In the genomic region with DNA sequence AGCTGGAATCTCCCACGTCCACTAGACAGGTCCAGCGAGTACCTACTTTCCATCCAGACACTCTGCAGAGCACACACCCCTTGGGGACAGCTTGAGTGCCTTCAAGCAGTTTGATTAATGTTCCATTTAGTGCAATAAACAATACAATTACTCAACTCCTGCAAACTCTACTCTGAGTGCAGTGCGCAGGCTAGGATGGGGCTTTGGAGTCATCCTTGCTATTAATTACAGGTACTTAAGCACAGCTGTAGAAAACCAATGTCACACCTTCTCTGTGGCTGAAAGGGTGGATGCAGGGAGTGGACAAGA, we compare ENCODE assay signal across 15 cellular contexts.
DNase-seq lines count a peak whose midpoint lies in the region; ATAC-seq, FAIRE-seq and TF ChIP-seq lines count a peak whose summit lies in the region.
"Had no signal": no experiment of that assay in that cellular context is flagged by ENCODE, and none has a peak within 500 bp of the region (broad histone marks: within the 10 kb centered on the region; RNA-seq: fewer than 3 reads in every experiment).

No MANE protein-coding gene starts in this region.

- TF ChIP-seq CTCF in gastroesophageal sphincter (IDR thresholded peaks at IDR 0.05) (no peak), suprapubic skin (IDR thresholded peaks at IDR 0.05) (no peak), D721Med (IDR thresholded peaks at IDR 0.05; ENCODE audit: insufficient read depth, missing control alignments) (no peak)

- FAIRE-seq in D721Med (lab: Jason Lieb, UNC), result no peak

- no peaks in the 10 kb centered on the region for H3K27me3 ChIP-seq in SJSA1 (replicated peaks)
- H3K27me3 ChIP-seq in gastroesophageal sphincter, result peaks cover 9% of the 10 kb centered on the region
- no peaks in the 10 kb centered on the region for H3K27me3 ChIP-seq in suprapubic skin

- 57 to 89% methylated on average over 1 to 2 of the region's 3 CpGs for WGBS in gastroesophageal sphincter (ENCODE audit: low coverage in 1 of 2), 2 donors
- 51% methylated on average over 3 of the region's 3 CpGs for WGBS in suprapubic skin

- H3K9me3 ChIP-seq in SJSA1 (replicated peaks) (no peaks in the 10 kb centered on the region), gastroesophageal sphincter (no peaks in the 10 kb centered on the region), suprapubic skin (no peaks in the 10 kb centered on the region)

- H3K4me3 ChIP-seq in SJSA1 (no peak overlapping the region), gastroesophageal sphincter (no peak overlapping the region), suprapubic skin (no peak overlapping the region)

- TF ChIP-seq POLR2A in gastroesophageal sphincter (IDR thresholded peaks at IDR 0.05) (no peak), suprapubic skin (IDR thresholded peaks at IDR 0.05) (no peak)

- ATAC-seq in gastroesophageal sphincter (peak; percentile 20), HG02970 (IDR thresholded peaks at IDR 0.05; ENCODE audit: low FRiP score, unreplicated experiment) (no peak)
- ATAC-seq: activated CD4-positive, alpha-beta T cell treated with anti-CD3 and anti-CD28 coated beads for 36 hours had no signal

- no peak for TF ChIP-seq EP300 in gastroesophageal sphincter (IDR thresholded peaks at IDR 0.05)
- no peak for TF ChIP-seq EP300 in suprapubic skin (IDR thresholded peaks at IDR 0.05)

- H3K27ac ChIP-seq in SJSA1 (peak overlapping the region; percentile 89), gastroesophageal sphincter (peak overlapping the region in 3 of 4 donors; percentile 48 to 80 (median 62)), suprapubic skin (peak overlapping the region; percentile 91)
- H3K27ac ChIP-seq: KMS-11 had no signal

- DNase-seq in NCI-H510A treated with DMSO at 0.1 percent for 48 hours (lab: John Stamatoyannopoulos, UW) (peak; percentile 20), NCI-H510A (lab: John Stamatoyannopoulos, UW) (no peak), SJSA1 (ENCODE audit: low read depth in 1 of 2, low spot score in 2 of 2) (peak in 1 of 2 experiments; percentile 9), suprapubic skin (ENCODE audit: low spot score in 2 of 2) (no peak), D721Med (ENCODE audit: insufficient read length, low spot score) (no peak), RPMI8226 (no peak)
- DNase-seq: activated CD8-positive, alpha-beta memory T cell treated with anti-CD3 and anti-CD28 coated beads, Interleukin-2, amount 50 U/mL, for 48 hours; activated naive CD4-positive, alpha-beta T cell; CD4-positive, alpha-beta memory T cell; T-helper 9 cell had no signal

- H3K4me1 ChIP-seq in SJSA1 (replicated peaks), result peaks cover 35% of the 10 kb centered on the region
- H3K4me1 ChIP-seq in gastroesophageal sphincter, result peaks cover 0 to 26% (median 0%) of the 10 kb centered on the region in 3 donors
- peaks cover 57% of the 10 kb centered on the region for H3K4me1 ChIP-seq in suprapubic skin
- H3K4me1 ChIP-seq: parathyroid adenoma had no signal

- H3K36me3 ChIP-seq in SJSA1, result no peaks in the 10 kb centered on the region
- no peaks in the 10 kb centered on the region for H3K36me3 ChIP-seq in gastroesophageal sphincter
- H3K36me3 ChIP-seq in suprapubic skin, result no peaks in the 10 kb centered on the region
